Comparison of ENCODE assay signal across 8 cellular contexts in the genomic region with DNA sequence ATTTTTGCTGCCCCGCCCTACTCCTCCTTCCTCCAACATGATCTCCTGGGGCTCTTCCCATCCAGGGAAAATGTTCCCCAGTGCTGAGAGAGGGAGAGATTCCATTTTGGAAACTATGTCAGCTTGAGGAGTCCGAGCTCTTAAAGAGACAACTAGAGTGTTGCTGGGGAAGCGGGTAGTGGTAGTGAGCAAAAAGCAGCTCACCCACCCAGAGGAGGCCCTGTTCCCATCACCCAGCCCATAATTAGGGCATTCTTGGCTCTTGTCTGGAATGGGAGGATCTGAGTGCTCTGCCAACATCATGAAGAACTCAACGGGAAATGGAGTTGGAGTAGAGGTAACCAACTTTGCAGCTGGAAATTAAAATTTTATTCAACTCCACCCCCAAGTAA. TPM values are rescaled to one million over a fixed set of nuclear protein-coding genes. Genes with fewer than 3 reads are reported as not detected.
DNase-seq lines count a peak whose midpoint lies in the region; ATAC-seq, FAIRE-seq and TF ChIP-seq lines count a peak whose summit lies in the region.

No MANE protein-coding gene starts in this region.

- CTCF ChIA-PET in BJ (lab: Yijun Ruan, JAX) (interaction anchor here (0.7 to 7.7 kb wide), 43 partner anchors 8 to 421 kb away, joined by 3 to 130 read pairs (median 6); a partner anchor contains a TSS), endothelial cell of umbilical vein (lab: Charles Lee) (interaction anchor here (0.7 to 5.8 kb wide), 40 partner anchors 10 to 180 kb away, joined by 3 to 138 read pairs (median 7); a partner anchor contains a TSS)

- no peak for TF ChIP-seq POLR2A in endothelial cell of umbilical vein (IDR thresholded peaks at IDR 0.05; ENCODE audit: low read depth, low read length)

- DNase-seq in BJ (ENCODE audit: low read depth) (no peak), endothelial cell of umbilical vein (ENCODE audit: low read depth, low spot score) (no peak), neural progenitor cell (ENCODE audit: low spot score) (no peak), NCI-H2227 treated with DMSO at 0.1 percent for 48 hours (lab: John Stamatoyannopoulos, UW) (no peak), NOMO-1 treated with dmso at 0.1 percent for 144 hours (lab: John Stamatoyannopoulos, UW; ENCODE audit: unreplicated experiment) (no peak), DMS153 treated with DMSO at 0.1 percent for 48 hours (lab: John Stamatoyannopoulos, UW; ENCODE audit: unreplicated experiment) (no peak)

- H3K9ac ChIP-seq in OCI-LY1 (ENCODE audit: low read length) (peak overlapping the region; percentile 27; the same call in 1 of the 2 replicates), endothelial cell of umbilical vein (replicated peaks; ENCODE audit: extremely low read depth, insufficient read depth, low read length) (no peak overlapping the region), neural progenitor cell (no peak overlapping the region)

- H3K4me1 Mint-ChIP-seq in neural progenitor cell, result peaks cover 60% of the 10 kb centered on the region

- H3K36me3 Mint-ChIP-seq in neural progenitor cell, result no peaks in the 10 kb centered on the region

- POLR2A ChIA-PET in BJ (lab: Charles Lee), result interaction anchor here (0.6 to 2.2 kb wide), 6 partner anchors 10 to 58 kb away, joined by 3 to 8 read pairs (median 6); a partner anchor contains a TSS
- POLR2A ChIA-PET in endothelial cell of umbilical vein (lab: Charles Lee), result interaction anchor here (0.8 to 4.3 kb wide), 6 partner anchors 9 to 82 kb away, joined by 3 to 56 read pairs (median 8); a partner anchor contains a TSS

- FAIRE-seq in endothelial cell of umbilical vein (lab: Jason Lieb, UNC), result no peak

- H3K9me3 ChIP-seq in OCI-LY1 (ENCODE audit: low read length), result no peaks in the 10 kb centered on the region
- H3K9me3 ChIP-seq in endothelial cell of umbilical vein (replicated peaks; ENCODE audit: control insufficient read depth, insufficient read depth, low read length), result no peaks in the 10 kb centered on the region
- no peaks in the 10 kb centered on the region for H3K9me3 ChIP-seq in neural progenitor cell (ENCODE audit: low read depth)

- TF ChIP-seq CTCF in BJ (IDR thresholded peaks at IDR 0.05; ENCODE audit: insufficient read depth, low read depth, low read length) (0 out of 2 replicates have a peak, but pooled peaks have one; percentile 1), OCI-LY1 (IDR thresholded peaks at IDR 0.05; ENCODE audit: low read length) (no peak), endothelial cell of umbilical vein (IDR thresholded peaks at IDR 0.05; ENCODE audit: extremely low read depth in 1 of 2, insufficient read depth in 1 of 2, low read depth in 1 of 2, low read length in 2 of 2) (no peak), neural progenitor cell (IDR thresholded peaks at IDR 0.05) (no peak)

- no peaks in the 10 kb centered on the region for H4K20me1 ChIP-seq in OCI-LY1 (ENCODE audit: insufficient read depth, low read length)
- no peaks in the 10 kb centered on the region for H4K20me1 ChIP-seq in endothelial cell of umbilical vein (replicated peaks; ENCODE audit: control insufficient read depth, extremely low read depth, insufficient read depth, low read length)
- no peaks in the 10 kb centered on the region for H4K20me1 ChIP-seq in neural progenitor cell (ENCODE audit: low read depth)

- no peaks in the 10 kb centered on the region for H3K36me3 ChIP-seq in BJ (ENCODE audit: control insufficient read depth, insufficient read depth, low read length)
- no peaks in the 10 kb centered on the region for H3K36me3 ChIP-seq in OCI-LY1 (ENCODE audit: insufficient read depth, low read length)
- no peaks in the 10 kb centered on the region for H3K36me3 ChIP-seq in endothelial cell of umbilical vein (ENCODE audit: control insufficient read depth in 2 of 2, extremely low read depth in 1 of 2, insufficient read depth in 2 of 2, low read length in 2 of 2)
- H3K36me3 ChIP-seq in neural progenitor cell, result no peaks in the 10 kb centered on the region

- H2AFZ ChIP-seq in OCI-LY1 (ENCODE audit: low read length) (peak overlapping the region; percentile 82; the same call in 1 of the 2 replicates), endothelial cell of umbilical vein (ENCODE audit: low read depth, low read length) (peak overlapping the region; percentile 6), neural progenitor cell (replicated peaks) (no peak overlapping the region)

- H3K9me2 ChIP-seq in OCI-LY1 (ENCODE audit: low read depth, low read length), result no peaks in the 10 kb centered on the region

- H3K27ac Mint-ChIP-seq in neural progenitor cell, result peak overlapping the region; percentile 92

- no peak for ATAC-seq in HG03520 (IDR thresholded peaks at IDR 0.05; ENCODE audit: unreplicated experiment)

- H3K9me1 ChIP-seq in endothelial cell of umbilical vein (replicated peaks; ENCODE audit: control insufficient read depth, extremely low read depth, insufficient read depth, low read length), result no peaks in the 10 kb centered on the region

- no peak overlapping the region for H3K4me3 ChIP-seq in BJ (ENCODE audit: low read depth, low read length)
- no peak overlapping the region for H3K4me3 ChIP-seq in OCI-LY1 (ENCODE audit: low read depth, low read length, poor library complexity, severe bottlenecking)
- H3K4me3 ChIP-seq in endothelial cell of umbilical vein (replicated peaks in 1 of 3; ENCODE audit: insufficient read depth in 1 of 3, low read depth in 1 of 3, low read length in 3 of 3), result no peak overlapping the region
- H3K4me3 ChIP-seq in neural progenitor cell, result no peak overlapping the region

- H3K4me2 ChIP-seq in OCI-LY1 (ENCODE audit: low read length), result peak overlapping the region; percentile 38
- H3K4me2 ChIP-seq in endothelial cell of umbilical vein (ENCODE audit: insufficient read depth, low read length), result no peak overlapping the region
- peak overlapping the region; percentile 64 for H3K4me2 ChIP-seq in neural progenitor cell

- no TSS peak for BruUV-seq in endothelial cell of umbilical vein (replicated peaks; lab: Mats Ljungman, UMichigan)

- H3F3A ChIP-seq in OCI-LY1 (ENCODE audit: insufficient read depth, low read length) (no peaks in the 10 kb centered on the region), neural progenitor cell (ENCODE audit: low read depth) (peaks cover 73% of the 10 kb centered on the region)

- H3K27me3 ChIP-seq in BJ (ENCODE audit: control insufficient read depth, insufficient read depth, low read length), result no peaks in the 10 kb centered on the region
- H3K27me3 ChIP-seq in OCI-LY1 (ENCODE audit: insufficient read depth, low read length), result no peaks in the 10 kb centered on the region
- H3K27me3 ChIP-seq in endothelial cell of umbilical vein (ENCODE audit: control insufficient read depth in 2 of 2, insufficient read depth in 2 of 2, low read length in 2 of 2), result no peaks in the 10 kb centered on the region
- H3K27me3 ChIP-seq in neural progenitor cell, result no peaks in the 10 kb centered on the region

- peak overlapping the region; percentile 83 for H3K4me3 Mint-ChIP-seq in neural progenitor cell

- H3K27ac ChIP-seq in OCI-LY1 (ENCODE audit: low read depth, low read length, poor library complexity, severe bottlenecking) (no peak overlapping the region), endothelial cell of umbilical vein (ENCODE audit: insufficient read depth, low read depth, low read length) (peak overlapping the region; percentile 88), neural progenitor cell (no peak overlapping the region)

- H3K27me3 Mint-ChIP-seq in neural progenitor cell (ENCODE audit: insufficient read depth, low read depth), result no peaks in the 10 kb centered on the region

- peaks cover 41% of the 10 kb centered on the region for H3K4me1 ChIP-seq in OCI-LY1 (ENCODE audit: insufficient read depth, low read length, severe bottlenecking)
- H3K4me1 ChIP-seq in endothelial cell of umbilical vein (ENCODE audit: control insufficient read depth, extremely low read depth, insufficient read depth, low read length), result peaks cover 56% of the 10 kb centered on the region
- peaks cover 53% of the 10 kb centered on the region for H3K4me1 ChIP-seq in neural progenitor cell

- H3K9me3 Mint-ChIP-seq in neural progenitor cell, result no peaks in the 10 kb centered on the region

- dilution Hi-C loops in endothelial cell of umbilical vein (cut with MboI; ENCODE audit: extremely low pct_ligation_motif_present, low sequenced_read_pairs), result no loop called here

- H3K79me2 ChIP-seq in OCI-LY1 (ENCODE audit: insufficient read depth, low read length), result no peaks in the 10 kb centered on the region
- H3K79me2 ChIP-seq in endothelial cell of umbilical vein (ENCODE audit: control insufficient read depth, insufficient read depth, low read length), result no peaks in the 10 kb centered on the region
- no peaks in the 10 kb centered on the region for H3K79me2 ChIP-seq in neural progenitor cell (ENCODE audit: low read depth)

- intact Hi-C loops in endothelial cell of umbilical vein (cut with micrococcal nuclease), result loop anchor here (1.0 kb wide), 4 partner anchors 9 to 178 kb away; a partner anchor contains a TSS

RNA-seq across cellular contexts. Expression of a gene that starts 9.1 kb away (rescaled TPM):
- 36.7 and 69.0 TPM in 2 replicates for polyA plus RNA-seq in BJ (2011; rRNA removed)
- polyA minus RNA-seq in BJ (2011; rRNA and poly(A)+ RNA removed), result 23.2 and 23.8 TPM in 2 replicates
- 90.8 and 95.0 TPM in 2 replicates for total RNA-seq in endothelial cell of umbilical vein
- 27.7 and 30.9 TPM in 2 replicates for polyA plus RNA-seq in endothelial cell of umbilical vein
- polyA plus RNA-seq in endothelial cell of umbilical vein (2011; cell fraction: cytosol; rRNA removed), result 44.4 and 44.8 TPM in 2 replicates
- 136 and 195 TPM in 2 replicates for polyA plus RNA-seq in endothelial cell of umbilical vein (2011; cell fraction: nucleus; rRNA removed)
- polyA plus RNA-seq in endothelial cell of umbilical vein (2012), result 67.5 and 74.7 TPM in 2 replicates
- 36.7 and 37.8 TPM in 2 replicates for polyA minus RNA-seq in endothelial cell of umbilical vein
- polyA minus RNA-seq in endothelial cell of umbilical vein (2011; cell fraction: cytosol; rRNA and poly(A)+ RNA removed), result 29.3 TPM
- 39.9 and 47.9 TPM in 2 replicates for polyA minus RNA-seq in endothelial cell of umbilical vein (2011; cell fraction: nucleus; rRNA and poly(A)+ RNA removed)
- 144 and 190 TPM in 2 replicates for total RNA-seq in neural progenitor cell (ENCODE audit: low replicate concordance)

RNA-seq across cellular contexts. Expression of a gene that starts 12.3 kb away (rescaled TPM):
- polyA plus RNA-seq in BJ (2011; rRNA removed) (1.9 and 2.3 TPM in 2 replicates), endothelial cell of umbilical vein (2.3 and 2.5 TPM in 2 replicates)
- 4.3 and 6.6 TPM in 2 replicates for polyA minus RNA-seq in BJ (2011; rRNA and poly(A)+ RNA removed)
- total RNA-seq in endothelial cell of umbilical vein (5.2 and 6.1 TPM in 2 replicates), neural progenitor cell (ENCODE audit: low replicate concordance) (0.24 and 0.87 TPM in 2 replicates)
- polyA plus RNA-seq in endothelial cell of umbilical vein (2011; cell fraction: cytosol; rRNA removed), result 2.5 and 3.0 TPM in 2 replicates
- polyA plus RNA-seq in endothelial cell of umbilical vein (2011; cell fraction: nucleus; rRNA removed), result 7.6 and 11.8 TPM in 2 replicates
- polyA plus RNA-seq in endothelial cell of umbilical vein (2012), result 5.3 and 8.8 TPM in 2 replicates
- 2.2 and 3.5 TPM in 2 replicates for polyA minus RNA-seq in endothelial cell of umbilical vein
- 3.9 TPM for polyA minus RNA-seq in endothelial cell of umbilical vein (2011; cell fraction: cytosol; rRNA and poly(A)+ RNA removed)
- 6.3 and 11.7 TPM in 2 replicates for polyA minus RNA-seq in endothelial cell of umbilical vein (2011; cell fraction: nucleus; rRNA and poly(A)+ RNA removed)

RNA-seq across cellular contexts. Expression of a gene that starts 27.6 kb away (rescaled TPM):
- polyA plus RNA-seq in BJ (2011; rRNA removed) (27.8 and 35.1 TPM in 2 replicates), endothelial cell of umbilical vein (59.9 and 64.1 TPM in 2 replicates)
- 25.1 and 28.2 TPM in 2 replicates for polyA minus RNA-seq in BJ (2011; rRNA and poly(A)+ RNA removed)
- total RNA-seq in endothelial cell of umbilical vein (91.2 and 107 TPM in 2 replicates), neural progenitor cell (ENCODE audit: low replicate concordance) (64.0 and 68.9 TPM in 2 replicates)
- polyA plus RNA-seq in endothelial cell of umbilical vein (2011; cell fraction: cytosol; rRNA removed), result 42.1 and 43.5 TPM in 2 replicates
- polyA plus RNA-seq in endothelial cell of umbilical vein (2011; cell fraction: nucleus; rRNA removed), result 173 and 182 TPM in 2 replicates
- polyA plus RNA-seq in endothelial cell of umbilical vein (2012), result 63.5 and 73.6 TPM in 2 replicates
- 68.1 and 70.7 TPM in 2 replicates for polyA minus RNA-seq in endothelial cell of umbilical vein
- polyA minus RNA-seq in endothelial cell of umbilical vein (2011; cell fraction: cytosol; rRNA and poly(A)+ RNA removed), result 18.6 TPM
- 51.7 and 69.2 TPM in 2 replicates for polyA minus RNA-seq in endothelial cell of umbilical vein (2011; cell fraction: nucleus; rRNA and poly(A)+ RNA removed)

RNA-seq across cellular contexts. Expression of a gene that starts 49.9 kb away (rescaled TPM):
- 32.1 and 43.3 TPM in 2 replicates for polyA plus RNA-seq in BJ (2011; rRNA removed)
- polyA minus RNA-seq in BJ (2011; rRNA and poly(A)+ RNA removed), result 17.8 and 20.2 TPM in 2 replicates
- 24.9 and 29.6 TPM in 2 replicates for total RNA-seq in endothelial cell of umbilical vein
- 17.4 and 18.8 TPM in 2 replicates for polyA plus RNA-seq in endothelial cell of umbilical vein
- 17.9 and 18.5 TPM in 2 replicates for polyA plus RNA-seq in endothelial cell of umbilical vein (2011; cell fraction: cytosol; rRNA removed)
- 14.3 and 20.5 TPM in 2 replicates for polyA plus RNA-seq in endothelial cell of umbilical vein (2011; cell fraction: nucleus; rRNA removed)
- polyA plus RNA-seq in endothelial cell of umbilical vein (2012), result 22.3 and 27.8 TPM in 2 replicates
- polyA minus RNA-seq in endothelial cell of umbilical vein, result 18.1 and 19.7 TPM in 2 replicates
- 7.4 TPM for polyA minus RNA-seq in endothelial cell of umbilical vein (2011; cell fraction: cytosol; rRNA and poly(A)+ RNA removed)
- 6.3 and 8.5 TPM in 2 replicates for polyA minus RNA-seq in endothelial cell of umbilical vein (2011; cell fraction: nucleus; rRNA and poly(A)+ RNA removed)
- total RNA-seq in neural progenitor cell (ENCODE audit: low replicate concordance), result 14.5 and 20.8 TPM in 2 replicates

RNA-seq across cellular contexts. Expression of a gene that starts 58.5 kb away (rescaled TPM):
- 40.1 and 55.2 TPM in 2 replicates for polyA plus RNA-seq in BJ (2011; rRNA removed)
- polyA minus RNA-seq in BJ (2011; rRNA and poly(A)+ RNA removed), result 72.9 and 94.5 TPM in 2 replicates
- 120 and 124 TPM in 2 replicates for total RNA-seq in endothelial cell of umbilical vein
- polyA plus RNA-seq in endothelial cell of umbilical vein, result 120 and 122 TPM in 2 replicates
- 98.6 and 101 TPM in 2 replicates for polyA plus RNA-seq in endothelial cell of umbilical vein (2011; cell fraction: cytosol; rRNA removed)
- 353 and 444 TPM in 2 replicates for polyA plus RNA-seq in endothelial cell of umbilical vein (2011; cell fraction: nucleus; rRNA removed)
- 97.1 and 98.7 TPM in 2 replicates for polyA plus RNA-seq in endothelial cell of umbilical vein (2012)
- polyA minus RNA-seq in endothelial cell of umbilical vein, result 152 and 208 TPM in 2 replicates
- polyA minus RNA-seq in endothelial cell of umbilical vein (2011; cell fraction: cytosol; rRNA and poly(A)+ RNA removed), result 84.2 TPM
- 180 and 192 TPM in 2 replicates for polyA minus RNA-seq in endothelial cell of umbilical vein (2011; cell fraction: nucleus; rRNA and poly(A)+ RNA removed)
- total RNA-seq in neural progenitor cell (ENCODE audit: low replicate concordance), result 64.3 and 109 TPM in 2 replicates
